In genomic region chrX:22024577-22024976, GRCh38 we compare ENCODE assay signal across 7 cellular contexts.
"Had no signal": no experiment of that assay in that cellular context is flagged by ENCODE, and none has a peak within 500 bp of the region (broad histone marks: within the 10 kb centered on the region; RNA-seq: fewer than 3 reads in every experiment).

No MANE protein-coding gene starts in this region.

- H3K4me3 ChIP-seq: K562 had no signal

- H3K4me3 Mint-ChIP-seq: H9 had no signal

- DNase-seq: GOT3, H9, HCEC 1CT, IMR-90, KG1 had no signal

- H3K27ac ChIP-seq: HL-60 had no signal

- ATAC-seq: K562 had no signal

- H3K27ac Mint-ChIP-seq: H9 had no signal
